Comparison of ENCODE assay signal across 20 cellular contexts in the genomic region with DNA sequence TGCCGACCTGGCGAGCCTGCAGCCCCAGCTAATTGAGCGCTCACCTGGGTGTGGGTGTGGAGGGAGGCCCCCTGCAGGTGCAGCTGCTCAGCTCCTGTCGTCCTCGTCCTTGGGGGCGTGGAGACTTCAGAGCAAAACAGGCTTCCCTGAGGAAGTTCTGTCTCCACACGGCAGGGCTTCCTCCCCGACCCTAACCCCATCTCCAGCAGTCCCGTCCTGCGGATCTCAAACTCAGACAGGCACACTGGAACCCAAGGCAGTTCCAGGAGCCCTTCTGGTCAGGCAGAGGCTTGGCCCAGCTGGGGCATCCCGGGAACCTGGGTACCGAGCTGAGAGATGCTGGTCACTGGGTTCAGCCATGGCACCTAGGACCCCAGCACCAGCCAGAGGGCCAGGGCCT. TPM values are rescaled to one million over a fixed set of nuclear protein-coding genes. Genes with fewer than 3 reads are reported as not detected.
DNase-seq lines count a peak whose midpoint lies in the region; ATAC-seq and TF ChIP-seq lines count a peak whose summit lies in the region.
"Had no signal": no experiment of that assay in that cellular context is flagged by ENCODE, and none has a peak within 500 bp of the region (broad histone marks: within the 10 kb centered on the region; RNA-seq: fewer than 3 reads in every experiment).

No MANE protein-coding gene starts in this region.

- H3K4me3 ChIP-seq in GM23338, result no peak overlapping the region
- no peak overlapping the region for H3K4me3 ChIP-seq in mesenchymal stem cell (ENCODE audit: insufficient read depth in 1 of 2, low read depth in 1 of 2, low read length in 2 of 2)
- no peak overlapping the region for H3K4me3 ChIP-seq in GM23248
- H3K4me3 ChIP-seq: BLaER1 treated with 17β-estradiol and CSF1 and Interleukin-3, amounts not matched to agents 10 nM and 100 nM; Peyer's patch; SJSA1 had no signal

- DNase-seq in DMS53 (lab: John Stamatoyannopoulos, UW) (peak; percentile 48), DMS53 treated with DMSO at 0.1 percent for 48 hours (lab: John Stamatoyannopoulos, UW; ENCODE audit: unreplicated experiment) (no peak), GM23338 (ENCODE audit: low spot score) (no peak), RWPE1 (ENCODE audit: low spot score) (no peak), mesenchymal stem cell (no peak), GM23248 (no peak), NCI-H345 (lab: John Stamatoyannopoulos, UW) (no peak)
- DNase-seq: DMS 273 treated with DMSO at 0.1 percent for 48 hours, GF-D8, NCI-H187, NCI-H748 treated with DMSO at 0.1 percent for 48 hours had no signal

- H4K8ac ChIP-seq in mesenchymal stem cell (ENCODE audit: low read length), result peak overlapping the region; percentile 64

- H3K27me3 ChIP-seq in GM23338 (ENCODE audit: insufficient read depth) (no peaks in the 10 kb centered on the region), mesenchymal stem cell (ENCODE audit: control insufficient read depth in 1 of 2, insufficient read depth in 1 of 2, low read length in 2 of 2) (peaks cover 0 to 12% of the 10 kb centered on the region in 2 experiments), GM23248 (replicated peaks; ENCODE audit: insufficient read depth) (no peaks in the 10 kb centered on the region)
- H3K27me3 ChIP-seq: BLaER1 treated with 17β-estradiol and CSF1 and Interleukin-3, amounts not matched to agents 10 nM and 100 nM; Peyer's patch; SJSA1 had no signal

- no peaks in the 10 kb centered on the region; the same call in 2 of the 3 replicates for H3K9me3 Mint-ChIP-seq in GM23338
- H3K9me3 Mint-ChIP-seq: CD4-positive, alpha-beta memory T cell; HFFc6; IgD-negative memory B cell had no signal

- peaks cover 44% of the 10 kb centered on the region for H3K36me3 Mint-ChIP-seq in GM23338 (ENCODE audit: low read depth)

- no peak overlapping the region for H2BK120ac ChIP-seq in mesenchymal stem cell (ENCODE audit: low read depth, low read length)

- WGBS in mesenchymal stem cell, result 87% methylated on average over 11 of the region's 12 CpGs
- WGBS in GM23248 (ENCODE audit: low coverage in 1 of 2, low lambda C conversion rate in 2 of 2, missing lambda C conversion rate in 2 of 2), 2 experiments, result 76% methylated on average over 11 to 12 of the region's 12 CpGs

- H3K27me3 Mint-ChIP-seq in GM23338 (ENCODE audit: insufficient read depth, low read depth, poor library complexity), result peaks cover 17% of the 10 kb centered on the region
- H3K27me3 Mint-ChIP-seq: CD4-positive, alpha-beta memory T cell; IgD-negative memory B cell; T-helper 17 cell had no signal

- peak; percentile 2 for ATAC-seq in GM23338
- ATAC-seq in GM19397 (IDR thresholded peaks at IDR 0.05; ENCODE audit: unreplicated experiment), result no peak

- no peak for TF ChIP-seq CTCF in GM23338 (conservative IDR thresholded peaks at IDR 0.05; ENCODE audit: low read depth in 2 of 2)
- no peak for TF ChIP-seq CTCF in RWPE1 (conservative IDR thresholded peaks at IDR 0.05; ENCODE audit: low read depth)

- no peaks in the 10 kb centered on the region; the same call in 1 of the 2 replicates for H4K20me1 ChIP-seq in GM23338 (replicated peaks; ENCODE audit: insufficient read depth)
- H4K20me1 ChIP-seq in GM23248 (ENCODE audit: insufficient read depth), result no peaks in the 10 kb centered on the region

- H3K9me3 ChIP-seq in mesenchymal stem cell (ENCODE audit: control insufficient read depth, low read length) (no peaks in the 10 kb centered on the region), GM23248 (ENCODE audit: low read depth) (no peaks in the 10 kb centered on the region)
- H3K9me3 ChIP-seq: BLaER1 treated with 17β-estradiol and CSF1 and Interleukin-3, amounts not matched to agents 10 nM and 100 nM; Caco-2; Peyer's patch; SJSA1 had no signal

- H3K9ac ChIP-seq in mesenchymal stem cell (ENCODE audit: low read length) (no peak overlapping the region), GM23248 (no peak overlapping the region)
- H3K9ac ChIP-seq: BLaER1 treated with 17β-estradiol and CSF1 and Interleukin-3, amounts not matched to agents 10 nM and 100 nM had no signal

- H2BK5ac ChIP-seq in mesenchymal stem cell (ENCODE audit: low read depth, low read length, poor library complexity, severe bottlenecking), result no peak overlapping the region

- H2BK12ac ChIP-seq in mesenchymal stem cell (ENCODE audit: low read length in 2 of 2), result no peak overlapping the region

- H3K4me3 Mint-ChIP-seq in GM23338, result no peak overlapping the region
- H3K4me3 Mint-ChIP-seq: HFFc6, IgD-negative memory B cell, T-helper 17 cell had no signal

- no peak overlapping the region for H4K91ac ChIP-seq in mesenchymal stem cell (ENCODE audit: low read length)

- no peaks in the 10 kb centered on the region for H3K79me2 ChIP-seq in GM23338 (replicated peaks; ENCODE audit: insufficient read depth)
- no peaks in the 10 kb centered on the region for H3K79me2 ChIP-seq in GM23248 (ENCODE audit: insufficient read depth)

- CTCF ChIA-PET in RWPE1 (lab: Yijun Ruan, JAX), result interaction anchor here (0.6 to 4.4 kb wide), 5 partner anchors 12 to 470 kb away, joined by 3 to 56 read pairs (median 3); no protein-coding TSS in a partner anchor

- H3K4me2 ChIP-seq in GM23338 (no peak overlapping the region), mesenchymal stem cell (ENCODE audit: low read length, poor library complexity, severe bottlenecking) (no peak overlapping the region), GM23248 (ENCODE audit: unreplicated experiment) (no peak overlapping the region)

- peaks cover 5% of the 10 kb centered on the region; the same call in 1 of the 2 replicates for H3F3A ChIP-seq in GM23338 (replicated peaks; ENCODE audit: low read depth)
- no peaks in the 10 kb centered on the region for H3F3A ChIP-seq in GM23248 (ENCODE audit: insufficient read depth)

- no peak overlapping the region for H3K27ac Mint-ChIP-seq in GM23338
- H3K27ac Mint-ChIP-seq: HFFc6, T-helper 17 cell had no signal

- no peak overlapping the region for H2AFZ ChIP-seq in GM23338
- H2AFZ ChIP-seq in mesenchymal stem cell (ENCODE audit: low read depth, low read length), result no peak overlapping the region
- no peak overlapping the region for H2AFZ ChIP-seq in GM23248

- peaks cover 11% of the 10 kb centered on the region for H3K79me1 ChIP-seq in mesenchymal stem cell (replicated peaks; ENCODE audit: low read length, poor library complexity, severe bottlenecking)

- POLR2A ChIA-PET in RWPE1 (lab: Yijun Ruan, JAX; ENCODE audit: low non-redundant PET), result no interaction called here

- peak overlapping the region in 1 of 2 experiments; percentile 59 for H3K4ac ChIP-seq in mesenchymal stem cell (ENCODE audit: low read depth in 1 of 2, low read length in 2 of 2)

- peaks cover 18% of the 10 kb centered on the region for H3K36me3 ChIP-seq in GM23338 (ENCODE audit: insufficient read depth)
- peaks cover 11 to 38% of the 10 kb centered on the region in 2 experiments for H3K36me3 ChIP-seq in mesenchymal stem cell (ENCODE audit: control insufficient read depth in 1 of 2, insufficient read depth in 2 of 2, low read depth in 1 of 2, low read length in 2 of 2)
- no peaks in the 10 kb centered on the region for H3K36me3 ChIP-seq in GM23248 (ENCODE audit: low read depth)

- H3K23ac ChIP-seq in mesenchymal stem cell (ENCODE audit: low read length in 2 of 2), result no peak overlapping the region

- no peaks in the 10 kb centered on the region; the same call in 2 of the 3 replicates for H3K4me1 Mint-ChIP-seq in GM23338
- H3K4me1 Mint-ChIP-seq: IgD-negative memory B cell, T-helper 17 cell had no signal

- no peak overlapping the region for H2AK5ac ChIP-seq in mesenchymal stem cell (ENCODE audit: low read length, severe bottlenecking)

- in situ Hi-C loops in GM23248 (cut with MboI), result no loop called here

- peak overlapping the region; percentile 32; the same call in 1 of the 2 replicates for H3K27ac ChIP-seq in GM23338 (ENCODE audit: low read depth)
- peak overlapping the region; percentile 53 for H3K27ac ChIP-seq in RWPE1
- H3K27ac ChIP-seq in mesenchymal stem cell (ENCODE audit: low read length, poor library complexity, severe bottlenecking), result no peak overlapping the region
- no peak overlapping the region for H3K27ac ChIP-seq in GM23248
- H3K27ac ChIP-seq: BLaER1 treated with 17β-estradiol and CSF1 and Interleukin-3, amounts not matched to agents 10 nM and 100 nM; Peyer's patch; SJSA1 had no signal

- H3K9me2 ChIP-seq in GM23338 (ENCODE audit: insufficient read depth), result no peaks in the 10 kb centered on the region
- H3K9me2 ChIP-seq in GM23248 (ENCODE audit: insufficient read depth), result no peaks in the 10 kb centered on the region

- no peak overlapping the region for H3K18ac ChIP-seq in mesenchymal stem cell (ENCODE audit: low read depth in 1 of 2, low read length in 2 of 2)

- H3K4me1 ChIP-seq in GM23338 (ENCODE audit: insufficient read depth), result no peaks in the 10 kb centered on the region
- H3K4me1 ChIP-seq in mesenchymal stem cell (ENCODE audit: control insufficient read depth, insufficient read depth, low read depth, low read length), result peaks cover 12% of the 10 kb centered on the region
- H3K4me1 ChIP-seq in GM23248 (ENCODE audit: insufficient read depth), result no peaks in the 10 kb centered on the region
- H3K4me1 ChIP-seq: SJSA1 had no signal

- H2BK15ac ChIP-seq in mesenchymal stem cell (ENCODE audit: low read depth, poor library complexity, severe bottlenecking), result no peak overlapping the region

- no peak overlapping the region for H3K14ac ChIP-seq in mesenchymal stem cell (ENCODE audit: low read length in 2 of 2)

RNA-seq across cellular contexts. Expression of a gene that starts 24.4 kb away (rescaled TPM):
- 120 and 136 TPM in 2 replicates for total RNA-seq in GM23338 (2014; rRNA removed; shearing (Covaris generic))
- polyA plus RNA-seq in GM23338 (2016; fragmentation: Nextera tagmentation; extraction: Ambion mirVana) (120 and 129 TPM in 2 replicates), GM23248 (2016; fragmentation: Nextera tagmentation; extraction: Ambion mirVana) (18.2 and 21.1 TPM in 2 replicates)
- polyA plus RNA-seq in mesenchymal stem cell (2013, experiment 1 of 2), result 11.9 TPM
- 10.9 TPM for polyA plus RNA-seq in mesenchymal stem cell (2013, experiment 2 of 2)
- 3.8 and 9.7 TPM in 2 replicates for total RNA-seq in GM23248 (2014; rRNA removed; shearing (Covaris generic))

RNA-seq across cellular contexts. Expression of a gene that starts 24.6 kb away (rescaled TPM):
- total RNA-seq in GM23338 (2014; rRNA removed; shearing (Covaris generic)), result 45.1 and 64.4 TPM in 2 replicates
- 16.2 and 16.4 TPM in 2 replicates for polyA plus RNA-seq in GM23338 (2016; fragmentation: Nextera tagmentation; extraction: Ambion mirVana)
- 22.0 TPM for polyA plus RNA-seq in mesenchymal stem cell (2013, experiment 1 of 2)
- polyA plus RNA-seq in mesenchymal stem cell (2013, experiment 2 of 2), result 22.8 TPM
- 55.4 and 80.2 TPM in 2 replicates for total RNA-seq in GM23248 (2014; rRNA removed; shearing (Covaris generic))
- 32.6 and 35.7 TPM in 2 replicates for polyA plus RNA-seq in GM23248 (2016; fragmentation: Nextera tagmentation; extraction: Ambion mirVana)

RNA-seq across cellular contexts. Expression of a gene that starts 33.6 kb away (rescaled TPM):
- 54.4 and 68.3 TPM in 2 replicates for total RNA-seq in GM23338 (2014; rRNA removed; shearing (Covaris generic))
- 58.6 and 62.5 TPM in 2 replicates for polyA plus RNA-seq in GM23338 (2016; fragmentation: Nextera tagmentation; extraction: Ambion mirVana)
- 45.8 TPM for polyA plus RNA-seq in mesenchymal stem cell (2013, experiment 1 of 2)
- 48.7 TPM for polyA plus RNA-seq in mesenchymal stem cell (2013, experiment 2 of 2)
- 72.7 and 74.4 TPM in 2 replicates for total RNA-seq in GM23248 (2014; rRNA removed; shearing (Covaris generic))
- 85.6 and 85.8 TPM in 2 replicates for polyA plus RNA-seq in GM23248 (2016; fragmentation: Nextera tagmentation; extraction: Ambion mirVana)

RNA-seq across cellular contexts. Expression of a gene that starts 47.4 kb away (rescaled TPM):
- total RNA-seq in GM23338 (2014; rRNA removed; shearing (Covaris generic)), result 14.8 and 17.4 TPM in 2 replicates
- polyA plus RNA-seq in GM23338 (2016; fragmentation: Nextera tagmentation; extraction: Ambion mirVana), result 3.6 and 4.2 TPM in 2 replicates
- 0.65 TPM for polyA plus RNA-seq in mesenchymal stem cell (2013, experiment 1 of 2)
- 0.48 TPM for polyA plus RNA-seq in mesenchymal stem cell (2013, experiment 2 of 2)
- 0.13 and 0.97 TPM in 2 replicates for total RNA-seq in GM23248 (2014; rRNA removed; shearing (Covaris generic))
- 0.10 and 0.15 TPM in 2 replicates for polyA plus RNA-seq in GM23248 (2016; fragmentation: Nextera tagmentation; extraction: Ambion mirVana)
- polyA plus RNA-seq: CD4-positive, alpha-beta memory T cell had no signal

Comparison
In these comparisons a context has a peak if more than half of its experiments do, and no peak if none do; other contexts are left out.
1. H3K27ac ChIP-seq: peak in GM23338 (single experiment) and RWPE1 (single experiment); none in mesenchymal stem cell (single experiment) and GM23248 (single experiment).
2. RNA of a gene that starts 24.4 kb away (total RNA-seq): 120 to 136 TPM in GM23338; 3.8 to 9.7 TPM in GM23248; every median in the first group is over 10 times any median in the second.